In genomic region chr2:36951030-36951518, GRCh38 we compare ENCODE assay signal across 19 cellular contexts. TPM values are rescaled to one million over a fixed set of nuclear protein-coding genes. Genes with fewer than 3 reads are reported as not detected.
A peak's percentile ranks its signal among the peaks of the same experiment; 100 is the strongest.
DNase-seq lines count a peak whose midpoint lies in the region; ATAC-seq, FAIRE-seq and TF ChIP-seq lines count a peak whose summit lies in the region.
"Had no signal": no experiment of that assay in that cellular context is flagged by ENCODE, and none has a peak within 500 bp of the region (broad histone marks: within the 10 kb centered on the region; RNA-seq: fewer than 3 reads in every experiment).

No MANE protein-coding gene starts in this region.

- H3K9me3 Mint-ChIP-seq in HFFc6 (no peaks in the 10 kb centered on the region), mesothelial cell of epicardium (no peaks in the 10 kb centered on the region)
- H3K9me3 Mint-ChIP-seq: activated naive CD4-positive, alpha-beta T cell treated with anti-CD3 and anti-CD28 coated beads, Interleukin-2, amount 10 ng/mL, durations not matched to agents 7 days and 5 days; brain had no signal

- peak; percentile 76 for FAIRE-seq in bronchial epithelial cell (lab: Jason Lieb, UNC)

- no peaks in the 10 kb centered on the region; the same call in 1 of the 2 replicates for H3K27me3 Mint-ChIP-seq in HFFc6 (ENCODE audit: insufficient read depth)
- no peaks in the 10 kb centered on the region for H3K27me3 Mint-ChIP-seq in mesothelial cell of epicardium (ENCODE audit: low read depth)
- H3K27me3 Mint-ChIP-seq: activated CD4-positive, alpha-beta T cell treated with anti-CD3 and anti-CD28 coated beads for 36 hours; activated naive CD4-positive, alpha-beta T cell treated with anti-CD3 and anti-CD28 coated beads, Interleukin-2, amount 10 ng/mL, durations not matched to agents 7 days and 5 days; brain had no signal

- H3K36me3 ChIP-seq in ACC112 (ENCODE audit: insufficient read depth, low read length) (0 out of 2 replicates have a peak, but pooled peaks cover 2% of the 10 kb centered on the region), bronchial epithelial cell (ENCODE audit: control insufficient read depth, insufficient read depth, low read length) (peaks cover 1% of the 10 kb centered on the region)
- H3K36me3 ChIP-seq: neutrophil, SJSA1 had no signal

- H3K27me3 ChIP-seq in ACC112 (ENCODE audit: insufficient read depth, low read length) (no peaks in the 10 kb centered on the region), bronchial epithelial cell (ENCODE audit: control insufficient read depth, insufficient read depth, low read length) (no peaks in the 10 kb centered on the region)
- H3K27me3 ChIP-seq: neutrophil, right lobe of liver, SJSA1 had no signal

- no peak overlapping the region for H3K4me3 ChIP-seq in ACC112 (ENCODE audit: low read depth, low read length)
- no peak overlapping the region for H3K4me3 ChIP-seq in bronchial epithelial cell (ENCODE audit: low read depth, low read length)
- H3K4me3 ChIP-seq: right lobe of liver, SJSA1 had no signal

- H3K4me1 ChIP-seq in ACC112 (ENCODE audit: control insufficient read depth, insufficient read depth, low read length, unreplicated experiment): peaks cover 12% of the 10 kb centered on the region
- H3K4me1 ChIP-seq: right lobe of liver had no signal

- no peak for TF ChIP-seq CTCF in HFFc6 (IDR thresholded peaks at IDR 0.05)
- TF ChIP-seq CTCF in bronchial epithelial cell (IDR thresholded peaks at IDR 0.05; ENCODE audit: insufficient read depth, low read length, severe bottlenecking): no peak
- no peak for TF ChIP-seq CTCF in mesothelial cell of epicardium (IDR thresholded peaks at IDR 0.05; ENCODE audit: unreplicated experiment)

- H3K4me3 Mint-ChIP-seq in HFFc6 (no peak overlapping the region), mesothelial cell of epicardium (no peak overlapping the region)
- H3K4me3 Mint-ChIP-seq: activated CD4-positive, alpha-beta T cell treated with anti-CD3 and anti-CD28 coated beads for 36 hours; activated naive CD4-positive, alpha-beta T cell treated with anti-CD3 and anti-CD28 coated beads, Interleukin-2, amount 10 ng/mL, durations not matched to agents 7 days and 5 days; brain had no signal

- H3K79me2 ChIP-seq in ACC112 (ENCODE audit: control insufficient read depth, insufficient read depth, low read length, unreplicated experiment): peaks cover 31% of the 10 kb centered on the region

- ATAC-seq in HG02885 (IDR thresholded peaks at IDR 0.05; ENCODE audit: poor library complexity, unreplicated experiment): no peak
- no peak for ATAC-seq in GM18907 (IDR thresholded peaks at IDR 0.05; ENCODE audit: unreplicated experiment)

- H3K27ac Mint-ChIP-seq in HFFc6: peak overlapping the region; percentile 23
- H3K27ac Mint-ChIP-seq in mesothelial cell of epicardium: peak overlapping the region; percentile 51
- H3K27ac Mint-ChIP-seq: activated CD4-positive, alpha-beta T cell treated with anti-CD3 and anti-CD28 coated beads for 36 hours; activated naive CD4-positive, alpha-beta T cell treated with anti-CD3 and anti-CD28 coated beads, Interleukin-2, amount 10 ng/mL, durations not matched to agents 7 days and 5 days had no signal

- peaks cover 6% of the 10 kb centered on the region; the same call in 1 of the 2 replicates for H3K36me3 Mint-ChIP-seq in HFFc6 (ENCODE audit: low read depth)
- no peaks in the 10 kb centered on the region for H3K36me3 Mint-ChIP-seq in mesothelial cell of epicardium
- H3K36me3 Mint-ChIP-seq: brain had no signal

- H3K4me1 Mint-ChIP-seq in HFFc6 (ENCODE audit: low read depth) (peaks cover 39% of the 10 kb centered on the region), mesothelial cell of epicardium (peaks cover 35% of the 10 kb centered on the region)

- no peak overlapping the region for H2AFZ ChIP-seq in ACC112 (ENCODE audit: low read length, unreplicated experiment)

- DNase-seq in HFFc6 (no peak), bronchial epithelial cell (ENCODE audit: low read depth) (no peak), mesothelial cell of epicardium (ENCODE audit: low spot score in 2 of 2, unreplicated experiment in 2 of 2) (no peak), hypothalamus (lab: John Stamatoyannopoulos, UW) (no peak)
- DNase-seq: activated CD4-positive, alpha-beta T cell treated with anti-CD3 and anti-CD28 coated beads for 36 hours; activated CD8-positive, alpha-beta memory T cell treated with anti-CD3 and anti-CD28 coated beads, Interleukin-2, amount 50 U/mL, for 48 hours; activated naive CD4-positive, alpha-beta T cell treated with anti-CD3 and anti-CD28 coated beads, Interleukin-2, amount 10 ng/mL, durations not matched to agents 7 days and 5 days; COR-L47; NCI-H2081 treated with DMSO at 0.1 percent for 48 hours; NCI-H524; right lobe of liver; stimulated activated CD4-positive, alpha-beta T cell treated with anti-CD3 and anti-CD28 coated beads, Interleukin-2, amount 100 ng/mL, for 24 hours; T-helper 9 cell had no signal

- H3K27ac ChIP-seq in ACC112 (ENCODE audit: low read depth, low read length): peak overlapping the region; percentile 11; the same call in 1 of the 2 replicates
- H3K27ac ChIP-seq: neutrophil, right lobe of liver, SJSA1 had no signal

RNA-seq across cellular contexts. Expression of gene STRN, which starts 15.3 kb away (rescaled TPM):
- total RNA-seq in HFFc6 (2021; fragmentation: NEBNext Ultra II Directional; extraction: Animal tissue kit (Norgen Biotek cat#: 25700)): 10 to 100 TPM; 15.4 to 22.4 (median 20.0) TPM
- 19.2 and 26.2 TPM in 2 replicates for total RNA-seq in bronchial epithelial cell
- 24.9 to 26.6 TPM (median 25.7 TPM) in 3 replicates for total RNA-seq in mesothelial cell of epicardium
